ENCODE assay signal across 2 cellular contexts in the genomic region with DNA sequence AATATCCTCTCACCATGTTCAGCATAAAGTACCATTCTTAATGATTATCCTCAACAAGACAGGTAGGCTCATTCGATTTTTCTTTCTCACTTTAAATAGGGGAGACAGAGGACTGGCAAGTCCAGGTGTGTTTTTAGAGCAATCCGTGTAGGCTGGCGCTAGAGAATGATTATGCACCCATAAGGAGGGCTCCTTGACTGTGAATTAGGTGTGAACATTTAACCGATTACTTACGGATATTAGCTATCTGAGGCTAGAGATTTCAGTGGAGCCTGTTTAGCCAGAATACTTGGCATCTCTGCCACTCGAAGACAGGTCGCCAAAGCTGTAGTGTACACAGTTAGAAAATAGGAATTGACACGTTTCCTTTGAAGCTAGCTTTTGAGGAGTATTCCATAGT.
TF ChIP-seq lines count a peak whose summit lies in the region.

No MANE protein-coding gene starts in this region.

TF ChIP-seq in A549, 52 proteins besides CTCF, POLR2A, EP300 and RAD21 (continued from another document):
- TF ChIP-seq, protein P1, sequence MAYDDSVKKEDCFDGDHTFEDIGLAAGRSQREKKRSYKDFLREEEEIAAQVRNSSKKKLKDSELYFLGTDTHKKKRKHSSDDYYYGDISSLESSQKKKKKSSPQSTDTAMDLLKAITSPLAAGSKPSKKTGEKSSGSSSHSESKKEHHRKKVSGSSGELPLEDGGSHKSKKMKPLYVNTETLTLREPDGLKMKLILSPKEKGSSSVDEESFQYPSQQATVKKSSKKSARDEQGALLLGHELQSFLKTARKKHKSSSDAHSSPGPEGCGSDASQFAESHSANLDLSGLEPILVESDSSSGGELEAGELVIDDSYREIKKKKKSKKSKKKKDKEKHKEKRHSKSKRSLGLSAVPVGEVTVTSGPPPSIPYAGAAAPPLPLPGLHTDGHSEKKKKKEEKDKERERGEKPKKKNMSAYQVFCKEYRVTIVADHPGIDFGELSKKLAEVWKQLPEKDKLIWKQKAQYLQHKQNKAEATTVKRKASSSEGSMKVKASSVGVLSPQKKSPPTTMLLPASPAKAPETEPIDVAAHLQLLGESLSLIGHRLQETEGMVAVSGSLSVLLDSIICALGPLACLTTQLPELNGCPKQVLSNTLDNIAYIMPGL (CRISPR knock-in tag; IDR thresholded peaks at IDR 0.05; ENCODE audit: borderline replicate concordance) = no peak
- TF ChIP-seq JUNB (IDR thresholded peaks at IDR 0.05) (no peak), TFCP2L1 (CRISPR knock-in tag; IDR thresholded peaks at IDR 0.05) (no peak), PHF8 (IDR thresholded peaks at IDR 0.05; ENCODE audit: borderline replicate concordance, low read depth) (no peak), ESRRA (IDR thresholded peaks at IDR 0.05; ENCODE audit: borderline replicate concordance, low read length) (no peak), FOXS1 (CRISPR knock-in tag; IDR thresholded peaks at IDR 0.05) (no peak), NPAS2 (CRISPR knock-in tag; IDR thresholded peaks at IDR 0.05; ENCODE audit: borderline replicate concordance) (no peak), FOSL2 (IDR thresholded peaks at IDR 0.05) (no peak), FOSL2 (CRISPR knock-in tag; IDR thresholded peaks at IDR 0.05) (no peak), NR3C1 (IDR thresholded peaks at IDR 0.05) (no peak), FOSB (CRISPR knock-in tag; IDR thresholded peaks at IDR 0.05) (no peak), RARB (CRISPR knock-in tag; IDR thresholded peaks at IDR 0.05) (no peak)

TF ChIP-seq in HCT116, 20 proteins besides CTCF, POLR2A, EP300 and RAD21 (continued from another document):
- TF ChIP-seq, protein P2, sequence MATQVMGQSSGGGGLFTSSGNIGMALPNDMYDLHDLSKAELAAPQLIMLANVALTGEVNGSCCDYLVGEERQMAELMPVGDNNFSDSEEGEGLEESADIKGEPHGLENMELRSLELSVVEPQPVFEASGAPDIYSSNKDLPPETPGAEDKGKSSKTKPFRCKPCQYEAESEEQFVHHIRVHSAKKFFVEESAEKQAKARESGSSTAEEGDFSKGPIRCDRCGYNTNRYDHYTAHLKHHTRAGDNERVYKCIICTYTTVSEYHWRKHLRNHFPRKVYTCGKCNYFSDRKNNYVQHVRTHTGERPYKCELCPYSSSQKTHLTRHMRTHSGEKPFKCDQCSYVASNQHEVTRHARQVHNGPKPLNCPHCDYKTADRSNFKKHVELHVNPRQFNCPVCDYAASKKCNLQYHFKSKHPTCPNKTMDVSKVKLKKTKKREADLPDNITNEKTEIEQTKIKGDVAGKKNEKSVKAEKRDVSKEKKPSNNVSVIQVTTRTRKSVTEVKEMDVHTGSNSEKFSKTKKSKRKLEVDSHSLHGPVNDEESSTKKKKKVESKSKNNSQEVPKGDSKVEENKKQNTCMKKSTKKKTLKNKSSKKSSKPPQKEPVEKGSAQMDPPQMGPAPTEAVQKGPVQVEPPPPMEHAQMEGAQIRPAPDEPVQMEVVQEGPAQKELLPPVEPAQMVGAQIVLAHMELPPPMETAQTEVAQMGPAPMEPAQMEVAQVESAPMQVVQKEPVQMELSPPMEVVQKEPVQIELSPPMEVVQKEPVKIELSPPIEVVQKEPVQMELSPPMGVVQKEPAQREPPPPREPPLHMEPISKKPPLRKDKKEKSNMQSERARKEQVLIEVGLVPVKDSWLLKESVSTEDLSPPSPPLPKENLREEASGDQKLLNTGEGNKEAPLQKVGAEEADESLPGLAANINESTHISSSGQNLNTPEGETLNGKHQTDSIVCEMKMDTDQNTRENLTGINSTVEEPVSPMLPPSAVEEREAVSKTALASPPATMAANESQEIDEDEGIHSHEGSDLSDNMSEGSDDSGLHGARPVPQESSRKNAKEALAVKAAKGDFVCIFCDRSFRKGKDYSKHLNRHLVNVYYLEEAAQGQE (IDR thresholded peaks at IDR 0.05; ENCODE audit: low read depth) = no peak
- TF ChIP-seq ZNF274 (IDR thresholded peaks at IDR 0.05; ENCODE audit: low read depth, low read length) (no peak), SP1 (IDR thresholded peaks at IDR 0.05; ENCODE audit: low read depth) (no peak), TCF7L2 (IDR thresholded peaks at IDR 0.05; ENCODE audit: borderline replicate concordance, extremely low read depth, insufficient read depth, insufficient read length) (no peak), ELF1 (IDR thresholded peaks at IDR 0.05; ENCODE audit: borderline replicate concordance, low read depth) (no peak), SRF (IDR thresholded peaks at IDR 0.05; ENCODE audit: low read depth) (no peak), YY1 (IDR thresholded peaks at IDR 0.05; ENCODE audit: extremely low read depth, insufficient replicate concordance, low read depth, low read length) (no peak), CBX3 (IDR thresholded peaks at IDR 0.05; ENCODE audit: low read depth) (no peak), FOSL1 (IDR thresholded peaks at IDR 0.05; ENCODE audit: low read depth) (no peak)
- TF ChIP-seq, protein P3, sequence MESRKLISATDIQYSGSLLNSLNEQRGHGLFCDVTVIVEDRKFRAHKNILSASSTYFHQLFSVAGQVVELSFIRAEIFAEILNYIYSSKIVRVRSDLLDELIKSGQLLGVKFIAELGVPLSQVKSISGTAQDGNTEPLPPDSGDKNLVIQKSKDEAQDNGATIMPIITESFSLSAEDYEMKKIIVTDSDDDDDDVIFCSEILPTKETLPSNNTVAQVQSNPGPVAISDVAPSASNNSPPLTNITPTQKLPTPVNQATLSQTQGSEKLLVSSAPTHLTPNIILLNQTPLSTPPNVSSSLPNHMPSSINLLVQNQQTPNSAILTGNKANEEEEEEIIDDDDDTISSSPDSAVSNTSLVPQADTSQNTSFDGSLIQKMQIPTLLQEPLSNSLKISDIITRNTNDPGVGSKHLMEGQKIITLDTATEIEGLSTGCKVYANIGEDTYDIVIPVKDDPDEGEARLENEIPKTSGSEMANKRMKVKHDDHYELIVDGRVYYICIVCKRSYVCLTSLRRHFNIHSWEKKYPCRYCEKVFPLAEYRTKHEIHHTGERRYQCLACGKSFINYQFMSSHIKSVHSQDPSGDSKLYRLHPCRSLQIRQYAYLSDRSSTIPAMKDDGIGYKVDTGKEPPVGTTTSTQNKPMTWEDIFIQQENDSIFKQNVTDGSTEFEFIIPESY (IDR thresholded peaks at IDR 0.05; ENCODE audit: extremely low read depth, insufficient replicate concordance, low read length) = no peak
- TF ChIP-seq, protein P4, sequence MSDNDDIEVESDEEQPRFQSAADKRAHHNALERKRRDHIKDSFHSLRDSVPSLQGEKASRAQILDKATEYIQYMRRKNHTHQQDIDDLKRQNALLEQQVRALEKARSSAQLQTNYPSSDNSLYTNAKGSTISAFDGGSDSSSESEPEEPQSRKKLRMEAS (IDR thresholded peaks at IDR 0.05) = no peak
